1 cellular context compared by ENCODE assay signal in genomic region chr7:129257168-129257567, GRCh38.
TF ChIP-seq lines count a peak whose summit lies in the region.

No MANE protein-coding gene starts in this region.

TF ChIP-seq in SK-N-SH, 30 proteins besides CTCF, POLR2A, EP300 and RAD21 (continued from another document):
- TF ChIP-seq USF2 (IDR thresholded peaks at IDR 0.05; ENCODE audit: borderline replicate concordance, low read depth, low read length): no peak
TF ChIP-seq in SK-N-SH: peak in this region for 0.
